ENCODE assay signal across 14 cellular contexts in genomic region chr2:100731535-100731981, GRCh38.
DNase-seq lines count a peak whose midpoint lies in the region; ATAC-seq and TF ChIP-seq lines count a peak whose summit lies in the region.
"Had no signal": no experiment of that assay in that cellular context is flagged by ENCODE, and none has a peak within 500 bp of the region (broad histone marks: within the 10 kb centered on the region; RNA-seq: fewer than 3 reads in every experiment).

No MANE protein-coding gene starts in this region.

- DNase-seq in Caki2 (ENCODE audit: low read depth) (peak; percentile 16), MG63 (peak; percentile 82), cardiac fibroblast (ENCODE audit: low read depth in 2 of 2) (peak; percentile 49 to 95), kidney tubule cell (ENCODE audit: low spot score) (peak; percentile 51), medulla oblongata (ENCODE audit: extremely low spot score) (no peak), caudate nucleus (lab: John Stamatoyannopoulos, UW) (no peak), GM10248 (ENCODE audit: extremely low spot score) (no peak)
- DNase-seq: endodermal cell, NCI-H2081 treated with DMSO at 0.1 percent for 48 hours, psoas muscle had no signal

- ATAC-seq in GM21723 (IDR thresholded peaks at IDR 0.05; ENCODE audit: unreplicated experiment), result no peak
- ATAC-seq: psoas muscle had no signal

- no peaks in the 10 kb centered on the region for H3K36me3 ChIP-seq in MG63
- H3K36me3 ChIP-seq: BLaER1 treated with 17β-estradiol and CSF1 and Interleukin-3, amounts not matched to agents 10 nM and 100 nM; SJSA1; thoracic aorta had no signal

- H3K9me3 ChIP-seq in MG63, result no peaks in the 10 kb centered on the region
- H3K9me3 ChIP-seq: psoas muscle, SJSA1, thoracic aorta had no signal

- in situ Hi-C loops in Caki2 (cut with HindIII; ENCODE audit: low pct_unique_long_range_greater_than_20kb, low sequenced_read_pairs), result no loop called here

- H3K4me3 ChIP-seq in MG63, result no peak overlapping the region
- H3K4me3 ChIP-seq in cardiac fibroblast (replicated peaks in 1 of 2; ENCODE audit: low read depth in 2 of 2, low read length in 2 of 2), result no peak overlapping the region
- H3K4me3 ChIP-seq: BLaER1 treated with 17β-estradiol and CSF1 and Interleukin-3, amounts not matched to agents 10 nM and 100 nM; psoas muscle; SJSA1; thoracic aorta had no signal

- no peaks in the 10 kb centered on the region for H3K27me3 ChIP-seq in MG63
- H3K27me3 ChIP-seq: BLaER1 treated with 17β-estradiol and CSF1 and Interleukin-3, amounts not matched to agents 10 nM and 100 nM; SJSA1 had no signal

- CTCF ChIA-PET in GM10248 (lab: Yijun Ruan, JAX), result interaction anchor here (1.5 to 1.9 kb wide), 2 partner anchors 203 to 256 kb away, joined by 4 to 9 read pairs; no protein-coding TSS in a partner anchor

- POLR2A ChIA-PET in GM10248 (lab: Yijun Ruan, JAX), result no interaction called here

- no peak overlapping the region for H3K27ac ChIP-seq in caudate nucleus (ENCODE audit: low read depth, low read length)
- H3K27ac ChIP-seq: psoas muscle, SJSA1, thoracic aorta had no signal

- TF ChIP-seq CTCF in cardiac fibroblast (IDR thresholded peaks at IDR 0.05; ENCODE audit: low read depth, low read length) (no peak), GM10248 (IDR thresholded peaks at IDR 0.05; ENCODE audit: control extremely low read depth, extremely low read depth, low read depth, missing control alignments) (no peak)

Comparison
In these comparisons a context has a peak if more than half of its experiments do, and no peak if none do; other contexts are left out.
1. DNase-seq: peak in Caki2 (single experiment), MG63 (single experiment), cardiac fibroblast (2 of 2) and kidney tubule cell (single experiment); none in medulla oblongata (single experiment), caudate nucleus (0 of 61) and GM10248 (single experiment).